In genomic region chr12:51507188-51507587, GRCh38 we compare ENCODE assay signal across 23 cellular contexts.
"Had no signal": no experiment of that assay in that cellular context is flagged by ENCODE, and none has a peak within 500 bp of the region (broad histone marks: within the 10 kb centered on the region; RNA-seq: fewer than 3 reads in every experiment).

No MANE protein-coding gene starts in this region.

- DNase-seq: KBM-7; MV-4-11; NCI-H1048; NCI-H1105; NCI-H1436; NCI-H187; NCI-H2029; NCI-H2081 treated with DMSO at 0.1 percent for 48 hours; NCI-H2171; NCI-H226; NCI-H446; NCI-H510A; NCI-H524 treated with DMSO at 0.1 percent for 48 hours; NCI-H69; NCI-H774; NK-92 treated with Interleukin-12 subunit alpha and Interleukin-12 subunit beta, amount 100 ng/mL, for 24 hours; PC-3; SHP77; SK-N-SH; SW 1271 had no signal

- ATAC-seq: Panc1, PC-3 had no signal

- H3K27ac ChIP-seq: HL-60, RWPE1 had no signal
